ENCODE assay signal across 8 cellular contexts in genomic region chr3:122513386-122514122, GRCh38. TPM values are rescaled to one million over a fixed set of nuclear protein-coding genes. Genes with fewer than 3 reads are reported as not detected.
A peak's percentile ranks its signal among the peaks of the same experiment; 100 is the strongest.
DNase-seq lines count a peak whose midpoint lies in the region; ATAC-seq and TF ChIP-seq lines count a peak whose summit lies in the region.

No MANE protein-coding gene starts in this region.

- TF ChIP-seq CTCF in NB4 (IDR thresholded peaks at IDR 0.05; ENCODE audit: low read depth, low read length), result no peak

- H3K4me1 ChIP-seq in neuron (ENCODE audit: insufficient read depth, low read length), result peaks cover 10% of the 10 kb centered on the region

- H3K4me3 ChIP-seq in NB4 (ENCODE audit: low read depth, low read length), result peak overlapping the region; percentile 69
- H3K4me3 ChIP-seq in neuron (ENCODE audit: low read length), result peak overlapping the region; percentile 70

- no peaks in the 10 kb centered on the region for H3K9me3 ChIP-seq in neuron (ENCODE audit: low read length)

- peaks cover 12% of the 10 kb centered on the region for H3K36me3 Mint-ChIP-seq in effector memory CD8-positive, alpha-beta T cell (ENCODE audit: insufficient read depth)

- H3K36me3 ChIP-seq in neuron (ENCODE audit: insufficient read depth, low read length), result no peaks in the 10 kb centered on the region

- H3K9me3 Mint-ChIP-seq in effector memory CD8-positive, alpha-beta T cell, result peaks cover 0 to 3% of the 10 kb centered on the region in 2 donors

- intact Hi-C loops in left colon (cut with DNase I, micrococcal nuclease), result no loop called here

- H3K4me3 Mint-ChIP-seq in effector memory CD8-positive, alpha-beta T cell, result peak overlapping the region; percentile 70 to 80

- peak; percentile 36 for DNase-seq in EL
- no peak for DNase-seq in NB4 (ENCODE audit: low read depth)
- no peak for DNase-seq in effector memory CD8-positive, alpha-beta T cell
- no peak for DNase-seq in left colon
- DNase-seq in HuH-7 (ENCODE audit: low spot score), result no peak

- H3K27me3 Mint-ChIP-seq in effector memory CD8-positive, alpha-beta T cell, result no peaks in the 10 kb centered on the region

- no peak for ATAC-seq in effector memory CD8-positive, alpha-beta T cell (replicated peaks)
- ATAC-seq in left colon (no peak), HG02610 (IDR thresholded peaks at IDR 0.05; ENCODE audit: unreplicated experiment) (no peak), HG03135 (IDR thresholded peaks at IDR 0.05; ENCODE audit: unreplicated experiment) (no peak)

- no peak overlapping the region for H2AFZ ChIP-seq in neuron (ENCODE audit: low read depth, low read length)

- no peak for TF ChIP-seq POLR2A in NB4 (IDR thresholded peaks at IDR 0.05; ENCODE audit: extremely low read depth, insufficient read length)

- peak overlapping the region; percentile 51 to 92 for H3K27ac Mint-ChIP-seq in effector memory CD8-positive, alpha-beta T cell

- peaks cover 37 to 50% of the 10 kb centered on the region in 2 donors for H3K4me1 Mint-ChIP-seq in effector memory CD8-positive, alpha-beta T cell (ENCODE audit: low read depth in 2 of 2)

- H3K27me3 ChIP-seq in neuron (ENCODE audit: insufficient read depth, low read length), result no peaks in the 10 kb centered on the region

RNA-seq across cellular contexts. Expression of gene KPNA1, which starts 1.2 kb away (rescaled TPM):
- total RNA-seq in left colon, result 10 to 100 TPM; 57.4 to 59.0 TPM

RNA-seq across cellular contexts. Expression of gene PARP9, which starts 50.5 kb away (rescaled TPM):
- total RNA-seq in left colon, result 10 to 100 TPM; 22.4 to 48.2 TPM

RNA-seq across cellular contexts. Expression of gene DTX3L, which starts 50.6 kb away (rescaled TPM):
- total RNA-seq in left colon, result 10 to 100 TPM; 43.9 to 60.5 TPM
